In the genomic region with DNA sequence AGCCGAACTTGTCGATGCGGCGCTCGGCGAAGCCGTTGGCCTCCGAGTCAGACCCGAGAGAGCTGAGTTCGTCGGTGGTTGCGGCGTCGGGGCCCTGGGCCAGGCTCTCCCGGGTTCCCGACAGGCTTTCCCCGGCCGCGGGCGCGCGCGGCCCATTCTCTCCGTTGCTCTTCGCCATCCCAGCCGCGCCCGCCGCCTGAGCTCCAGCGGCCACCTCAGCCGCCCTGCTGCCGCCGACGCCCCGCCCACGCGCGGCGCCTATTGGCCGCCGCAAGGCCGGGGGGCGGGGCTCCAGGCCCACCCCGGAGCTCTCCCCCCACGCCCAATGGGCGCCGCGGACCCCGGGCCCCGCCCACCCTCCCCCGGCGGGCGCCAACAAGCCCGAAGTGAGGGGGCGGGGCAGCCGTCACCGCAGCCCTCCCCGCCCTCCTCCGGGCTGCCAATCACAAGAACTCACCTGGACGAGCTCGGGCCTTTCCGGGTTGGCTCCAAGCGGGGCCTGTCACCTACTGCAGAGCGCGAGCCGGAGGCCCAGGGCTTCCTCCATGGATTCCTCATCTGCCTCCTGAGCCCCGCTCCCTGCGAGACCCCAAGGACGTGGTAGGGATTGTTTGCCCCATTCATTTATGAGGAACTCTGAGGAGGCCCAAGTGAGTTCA, we compare ENCODE assay signal across 8 cellular contexts.
DNase-seq lines count a peak whose midpoint lies in the region; ATAC-seq and TF ChIP-seq lines count a peak whose summit lies in the region.

A gene with protein sequence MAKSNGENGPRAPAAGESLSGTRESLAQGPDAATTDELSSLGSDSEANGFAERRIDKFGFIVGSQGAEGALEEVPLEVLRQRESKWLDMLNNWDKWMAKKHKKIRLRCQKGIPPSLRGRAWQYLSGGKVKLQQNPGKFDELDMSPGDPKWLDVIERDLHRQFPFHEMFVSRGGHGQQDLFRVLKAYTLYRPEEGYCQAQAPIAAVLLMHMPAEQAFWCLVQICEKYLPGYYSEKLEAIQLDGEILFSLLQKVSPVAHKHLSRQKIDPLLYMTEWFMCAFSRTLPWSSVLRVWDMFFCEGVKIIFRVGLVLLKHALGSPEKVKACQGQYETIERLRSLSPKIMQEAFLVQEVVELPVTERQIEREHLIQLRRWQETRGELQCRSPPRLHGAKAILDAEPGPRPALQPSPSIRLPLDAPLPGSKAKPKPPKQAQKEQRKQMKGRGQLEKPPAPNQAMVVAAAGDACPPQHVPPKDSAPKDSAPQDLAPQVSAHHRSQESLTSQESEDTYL (minus strand): TSS at position 238 of the 659 bp plus-strand sequence. CDS start 60 bp downstream, at position 178.

- H3K36me3 Mint-ChIP-seq in central memory CD8-positive, alpha-beta T cell (ENCODE audit: insufficient read depth), result peaks cover 11% of the 10 kb centered on the region

- H3K4me3 ChIP-seq in AG09309 (ENCODE audit: control insufficient read depth, low read depth, low read length), result peak within 1 kb of the TSS; percentile 79

- no peaks in the 10 kb centered on the region for H3K27me3 Mint-ChIP-seq in central memory CD8-positive, alpha-beta T cell

- DNase-seq in AG09309 (ENCODE audit: low read depth), result no peak
- peak; percentile 91 for DNase-seq in NCI-H345 (lab: John Stamatoyannopoulos, UW)
- peak; percentile 76 to 83 for DNase-seq in central memory CD8-positive, alpha-beta T cell (ENCODE audit: low spot score in 2 of 2)
- peak; percentile 90 for DNase-seq in iris pigment epithelial cell (ENCODE audit: low read depth)
- DNase-seq in stimulated activated CD4-positive, alpha-beta T cell treated with anti-CD3 and anti-CD28 coated beads, Interleukin-12 subunit alpha, Interleukin-12 subunit beta, amount 100 ng/mL, for 24 hours (ENCODE audit: low read depth in 2 of 2), result peak; percentile 84 to 91

- ATAC-seq in GM19025 (IDR thresholded peaks at IDR 0.05; ENCODE audit: low read depth, unreplicated experiment) (peak; percentile 89), HG03280 (IDR thresholded peaks at IDR 0.05; ENCODE audit: unreplicated experiment) (peak; percentile 93)
- ATAC-seq in activated CD4-positive, CD25-positive, alpha-beta regulatory T cell treated with anti-CD3 and anti-CD28 coated beads, Interleukin-2, amount 50 U/mL, for 24 hours, result peak; percentile 93 to 96
- ATAC-seq in central memory CD8-positive, alpha-beta T cell (replicated peaks; ENCODE audit: extremely low read depth, poor library complexity, severe bottlenecking), result peak; percentile 88

- H3K9me3 Mint-ChIP-seq in central memory CD8-positive, alpha-beta T cell, result no peaks in the 10 kb centered on the region

- H3K4me1 Mint-ChIP-seq in central memory CD8-positive, alpha-beta T cell, result peaks cover 46% of the 10 kb centered on the region

- H3K27ac Mint-ChIP-seq in central memory CD8-positive, alpha-beta T cell (ENCODE audit: low read depth), result peak within 1 kb of the TSS; percentile 90

- TF ChIP-seq CTCF in AG09309 (IDR thresholded peaks at IDR 0.05; ENCODE audit: control insufficient read depth, insufficient read depth, low read depth, low read length, missing control alignments), result no peak

- H3K4me3 Mint-ChIP-seq in central memory CD8-positive, alpha-beta T cell, result peak within 1 kb of the TSS; percentile 92
